In the genomic region with DNA sequence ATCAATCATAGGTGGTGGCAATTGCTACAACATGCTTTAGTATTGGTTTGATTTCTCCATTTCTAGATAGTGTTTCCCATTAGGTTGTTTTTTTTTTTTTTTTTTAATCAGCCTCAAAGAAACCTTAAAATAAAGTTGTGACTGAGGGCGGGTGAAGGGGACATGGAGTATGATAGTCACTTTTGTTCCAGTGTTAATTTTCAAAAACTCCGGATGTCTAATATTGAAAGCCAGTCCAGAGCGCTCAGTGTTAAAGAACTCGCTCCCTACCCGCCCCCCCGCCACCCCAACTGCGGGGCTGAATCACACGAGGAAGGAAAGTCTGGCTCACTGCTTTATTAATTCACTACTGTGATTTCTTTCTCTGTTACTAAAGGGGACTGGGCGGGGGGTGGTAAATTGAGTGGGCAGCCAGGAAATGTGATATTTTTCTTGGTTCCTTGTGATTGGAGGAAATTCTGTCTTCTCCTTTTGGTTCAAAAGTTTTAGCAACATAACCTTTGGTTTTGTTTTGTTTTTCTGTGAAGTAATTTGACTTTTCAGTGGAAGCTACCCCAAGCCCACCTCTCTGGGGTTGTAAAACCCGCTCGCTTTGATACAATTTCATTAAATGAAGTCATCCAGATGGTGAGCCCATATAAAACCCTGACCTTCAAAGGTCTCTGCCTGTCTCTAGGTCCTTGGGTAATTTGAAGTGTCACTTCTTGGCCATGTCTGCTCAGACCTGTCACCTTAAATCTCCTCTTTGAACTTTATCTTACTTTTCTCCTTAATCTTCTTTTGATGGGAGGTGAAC, we compare ENCODE assay signal across 8 cellular contexts. TPM values are rescaled to one million over a fixed set of nuclear protein-coding genes. Genes with fewer than 3 reads are reported as not detected.
DNase-seq lines count a peak whose midpoint lies in the region; ATAC-seq and TF ChIP-seq lines count a peak whose summit lies in the region.

No MANE protein-coding gene starts in this region.

- H3F3A ChIP-seq in PC-9 (ENCODE audit: insufficient read depth, low read depth) = no peaks in the 10 kb centered on the region

- H3K9me3 ChIP-seq in psoas muscle (no peaks in the 10 kb centered on the region), PC-9 (ENCODE audit: insufficient read depth, low read depth) (no peaks in the 10 kb centered on the region)

- 43 to 61% (median 44%) methylated on average over 11 of the region's 11 CpGs for WGBS in psoas muscle, 3 donors

- H2AFZ ChIP-seq in PC-9 = no peak overlapping the region

- H3K9me2 ChIP-seq in PC-9 (ENCODE audit: insufficient read depth) = no peaks in the 10 kb centered on the region

- H3K79me2 ChIP-seq in PC-9 (ENCODE audit: low read depth) = no peaks in the 10 kb centered on the region

- H4K20me1 ChIP-seq in PC-9 (ENCODE audit: insufficient read depth) = no peaks in the 10 kb centered on the region

- H3K36me3 ChIP-seq in psoas muscle (ENCODE audit: insufficient read depth in 1 of 2, low read depth in 1 of 2) (no peaks in the 10 kb centered on the region), PC-9 (ENCODE audit: low read depth) (no peaks in the 10 kb centered on the region)

- CTCF ChIA-PET in PC-9 (lab: Charles Lee) = no interaction called here

- POLR2A ChIA-PET in PC-9 (lab: Charles Lee; ENCODE audit: unreplicated experiment) = no interaction called here

- intact Hi-C loops in psoas muscle (cut with DNase I) (no loop called here), PC-9 (cut with micrococcal nuclease; ENCODE audit: unreplicated experiment) (no loop called here)

- no TSS peak for BruUV-seq in PC-9 (replicated peaks; lab: Mats Ljungman, UMichigan)

- no peak overlapping the region for H3K4me2 ChIP-seq in PC-9

- peaks cover 6% of the 10 kb centered on the region for H3K4me1 ChIP-seq in psoas muscle
- no peaks in the 10 kb centered on the region for H3K4me1 ChIP-seq in PC-9 (replicated peaks; ENCODE audit: insufficient read depth)

- H3K27me3 ChIP-seq in HL-60 (ENCODE audit: insufficient read depth, poor library complexity, severe bottlenecking) = no peaks in the 10 kb centered on the region
- H3K27me3 ChIP-seq in psoas muscle (ENCODE audit: insufficient read depth in 3 of 3, low read length in 2 of 3) = no peaks in the 10 kb centered on the region
- no peaks in the 10 kb centered on the region for H3K27me3 ChIP-seq in PC-9 (ENCODE audit: insufficient read depth, low read depth)

- H3K4me3 ChIP-seq in HL-60 (replicated peaks; ENCODE audit: insufficient read depth, low read length) = no peak overlapping the region
- H3K4me3 ChIP-seq in psoas muscle = peak overlapping the region; percentile 32
- H3K4me3 ChIP-seq in PC-9 = no peak overlapping the region

- TF ChIP-seq CTCF in HL-60 (IDR thresholded peaks at IDR 0.05; ENCODE audit: insufficient read depth, low read length) (no peak), psoas muscle (IDR thresholded peaks at IDR 0.05) (no peak), PC-9 (conservative IDR thresholded peaks at IDR 0.05) (no peak)

- ATAC-seq in GM19452 (IDR thresholded peaks at IDR 0.05; ENCODE audit: unreplicated experiment) = peak; percentile 48
- peak in 3 of 4 donors; percentile 53 to 80 (median 70) for ATAC-seq in psoas muscle

- DNase-seq in AG08395 (ENCODE audit: low spot score) = peak; percentile 53
- DNase-seq in HL-60 (ENCODE audit: low read depth in 1 of 2, low spot score in 1 of 2) = no peak
- DNase-seq in activated effector memory CD4-positive, alpha-beta T cell treated with Interleukin-2 at 50 U/mL for 16 hours = peak; percentile 24
- DNase-seq in psoas muscle = no peak
- no peak for DNase-seq in PC-9
- DNase-seq in NCI-H187 treated with DMSO at 0.1 percent for 48 hours (lab: John Stamatoyannopoulos, UW) = no peak
- no peak for DNase-seq in NOMO-1 treated with dmso at 0.1 percent for 144 hours (lab: John Stamatoyannopoulos, UW; ENCODE audit: unreplicated experiment)

- peak overlapping the region; percentile 58 for H3K27ac ChIP-seq in HL-60 (replicated peaks)
- H3K27ac ChIP-seq in psoas muscle = no peak overlapping the region
- no peak overlapping the region for H3K27ac ChIP-seq in PC-9

RNA-seq across cellular contexts. Expression of a gene that starts 38.0 kb away (rescaled TPM):
- total RNA-seq in psoas muscle (10 to 100 TPM in 2 of 4 donors, 1 to 10 TPM in 2; 4.0 to 12.8 (median 8.3) TPM), PC-9 (2021) (7.2 and 7.8 TPM in 2 replicates)
- 1 to 10 TPM; 2.0 to 4.3 (median 2.8) TPM for polyA plus RNA-seq in psoas muscle

Comparison
In these comparisons a context has a peak if more than half of its experiments do, and no peak if none do; other contexts are left out.
1. DNase-seq: peak in AG08395 (single experiment) and activated effector memory CD4-positive, alpha-beta T cell treated with Interleukin-2 at 50 U/mL for 16 hours (single experiment); none in HL-60 (0 of 2), psoas muscle (0 of 2), PC-9 (0 of 2), NCI-H187 treated with DMSO at 0.1 percent for 48 hours (single experiment) and NOMO-1 treated with dmso at 0.1 percent for 144 hours (single experiment).